Comparison of ENCODE assay signal across 9 cellular contexts in the genomic region with DNA sequence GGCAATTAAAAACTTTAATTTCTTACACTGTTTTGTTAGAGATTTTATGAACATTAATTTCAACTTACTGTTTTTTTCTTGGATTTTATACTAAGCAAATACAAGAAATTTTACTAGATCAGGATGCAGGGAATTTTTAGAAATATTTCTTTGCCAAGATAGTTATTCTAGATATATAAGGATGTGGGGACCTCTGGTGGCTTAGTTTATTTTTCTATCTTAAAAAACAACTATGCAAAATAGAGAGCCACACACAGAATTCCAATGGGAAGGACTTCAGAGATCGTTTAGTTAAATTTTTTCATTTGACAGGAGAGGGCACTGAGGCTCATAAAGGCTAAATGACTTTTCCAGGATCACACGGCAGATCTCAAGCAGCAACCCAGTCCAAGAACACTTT. TPM values are rescaled to one million over a fixed set of nuclear protein-coding genes. Genes with fewer than 3 reads are reported as not detected.
DNase-seq lines count a peak whose midpoint lies in the region; ATAC-seq and TF ChIP-seq lines count a peak whose summit lies in the region.
"Had no signal": no experiment of that assay in that cellular context is flagged by ENCODE, and none has a peak within 500 bp of the region (broad histone marks: within the 10 kb centered on the region; RNA-seq: fewer than 3 reads in every experiment).

No MANE protein-coding gene starts in this region.

- no peak overlapping the region for H3K4me3 Mint-ChIP-seq in mesothelial cell of epicardium
- H3K4me3 Mint-ChIP-seq: T-helper 1 cell treated with Interleukin-12 subunit alpha and Interleukin-12 subunit beta and Interleukin-4 antibody, amounts not matched to agents 30 μg/mL and 1 μg/mL, for 36 hours had no signal

- H3K27me3 ChIP-seq in BJ (ENCODE audit: control insufficient read depth, insufficient read depth, low read length) (no peaks in the 10 kb centered on the region), colonic mucosa (no peaks in the 10 kb centered on the region)

- no peak overlapping the region for H3K27ac Mint-ChIP-seq in mesothelial cell of epicardium
- H3K27ac Mint-ChIP-seq: T-helper 1 cell treated with Interleukin-12 subunit alpha and Interleukin-12 subunit beta and Interleukin-4 antibody, amounts not matched to agents 30 μg/mL and 1 μg/mL, for 36 hours had no signal

- no peaks in the 10 kb centered on the region for H3K36me3 Mint-ChIP-seq in mesothelial cell of epicardium

- H3K4me1 ChIP-seq in colonic mucosa: no peaks in the 10 kb centered on the region

- no peaks in the 10 kb centered on the region for H3K27me3 Mint-ChIP-seq in mesothelial cell of epicardium (ENCODE audit: low read depth)

- ATAC-seq in GM21447 (IDR thresholded peaks at IDR 0.05; ENCODE audit: unreplicated experiment) (no peak), HG03460 (IDR thresholded peaks at IDR 0.05; ENCODE audit: unreplicated experiment) (no peak), GM18517 (IDR thresholded peaks at IDR 0.05; ENCODE audit: unreplicated experiment) (no peak)

- DNase-seq in BJ (ENCODE audit: low read depth) (no peak), NCI-H1092 (lab: John Stamatoyannopoulos, UW) (peak; percentile 35), dedifferentiated amniotic fluid mesenchymal stem cell (ENCODE audit: extremely low spot score) (peak; percentile 59), mesothelial cell of epicardium (ENCODE audit: low spot score in 2 of 2, unreplicated experiment in 2 of 2) (no peak), colonic mucosa (no peak)

- TF ChIP-seq CTCF in BJ (IDR thresholded peaks at IDR 0.05; ENCODE audit: insufficient read depth, low read depth, low read length) (peak; percentile 29; the same call in 1 of the 2 replicates), mesothelial cell of epicardium (IDR thresholded peaks at IDR 0.05; ENCODE audit: unreplicated experiment) (peak; percentile 42), colonic mucosa (IDR thresholded peaks at IDR 0.05) (no peak)

- no peak overlapping the region for H3K27ac ChIP-seq in colonic mucosa

- CTCF ChIA-PET in BJ (lab: Yijun Ruan, JAX): interaction anchor here (0.7 to 7.5 kb wide), 11 partner anchors 9 to 160 kb away, joined by 3 to 123 read pairs (median 4); no protein-coding TSS in a partner anchor

- intact Hi-C loops in colonic mucosa (cut with DNase I): loop anchor here (5.0 kb wide), 2 partner anchors 76 to 159 kb away; no protein-coding TSS in a partner anchor

- no peak overlapping the region for H3K9ac ChIP-seq in colonic mucosa (ENCODE audit: low read depth in 2 of 2, low read length in 2 of 2)

- no peaks in the 10 kb centered on the region; the same call in 1 of the 2 replicates for H3K36me3 ChIP-seq in BJ (ENCODE audit: control insufficient read depth, insufficient read depth, low read length)
- H3K36me3 ChIP-seq in colonic mucosa: no peaks in the 10 kb centered on the region

- H3K9me3 ChIP-seq in colonic mucosa: no peaks in the 10 kb centered on the region

- H3K4me3 ChIP-seq in BJ (ENCODE audit: low read depth, low read length) (no peak overlapping the region), colonic mucosa (no peak overlapping the region)

- H3K4me1 Mint-ChIP-seq in mesothelial cell of epicardium: no peaks in the 10 kb centered on the region

- H3K9me3 Mint-ChIP-seq in mesothelial cell of epicardium: no peaks in the 10 kb centered on the region
- H3K9me3 Mint-ChIP-seq: T-helper 1 cell treated with Interleukin-12 subunit alpha and Interleukin-12 subunit beta and Interleukin-4 antibody, amounts not matched to agents 30 μg/mL and 1 μg/mL, for 36 hours had no signal

- POLR2A ChIA-PET in BJ (lab: Charles Lee): no interaction called here

RNA-seq across cellular contexts. Expression of gene CAPNS2, which starts 23.0 kb away (rescaled TPM):
- polyA plus RNA-seq in BJ (2011; rRNA removed): 0.12 TPM in 1 of 2 replicates, not detected in the other
- 0.66 and 0.67 TPM in 2 replicates for polyA minus RNA-seq in BJ (2011; rRNA and poly(A)+ RNA removed)
- total RNA-seq in mesothelial cell of epicardium: 2.2 to 2.8 TPM (median 2.5 TPM) in 3 replicates
- total RNA-seq in colonic mucosa: under 1 TPM; 0.40 to 0.42 TPM

RNA-seq across cellular contexts. Expression of gene LPCAT2, which starts 34.6 kb away (rescaled TPM):
- polyA plus RNA-seq in BJ (2011; rRNA removed): 7.9 and 16.9 TPM in 2 replicates
- 8.8 and 11.5 TPM in 2 replicates for polyA minus RNA-seq in BJ (2011; rRNA and poly(A)+ RNA removed)
- total RNA-seq in mesothelial cell of epicardium: 22.4 to 25.1 TPM (median 25.0 TPM) in 3 replicates
- total RNA-seq in colonic mucosa: 10 to 100 TPM; 22.6 to 30.5 TPM

Comparison
In these comparisons a context has a peak if more than half of its experiments do, and no peak if none do; other contexts are left out.
1. DNase-seq: peak in NCI-H1092 (single experiment) and dedifferentiated amniotic fluid mesenchymal stem cell (single experiment); none in BJ (single experiment), mesothelial cell of epicardium (0 of 2) and colonic mucosa (single experiment).